28 cellular contexts compared by ENCODE assay signal in genomic region chr9:116099821-116100220, GRCh38. TPM values are rescaled to one million over a fixed set of nuclear protein-coding genes. Genes with fewer than 3 reads are reported as not detected.
DNase-seq lines count a peak whose midpoint lies in the region; ATAC-seq, FAIRE-seq and TF ChIP-seq lines count a peak whose summit lies in the region.
"Had no signal": no experiment of that assay in that cellular context is flagged by ENCODE, and none has a peak within 500 bp of the region (broad histone marks: within the 10 kb centered on the region; RNA-seq: fewer than 3 reads in every experiment).

No MANE protein-coding gene starts in this region.

- H3K36me3 ChIP-seq in keratinocyte (ENCODE audit: control insufficient read depth in 2 of 2, extremely low read depth in 1 of 2, insufficient read depth in 2 of 2, low read length in 2 of 2) (no peaks in the 10 kb centered on the region), ovary (no peaks in the 10 kb centered on the region)
- H3K36me3 ChIP-seq: HAP-1, heart right ventricle, neutrophil had no signal

- no peak overlapping the region for H3K27ac Mint-ChIP-seq in activated CD4-positive, alpha-beta memory T cell treated with anti-CD3 and anti-CD28 coated beads, Interleukin-2, amount 10 ng/mL, durations not matched to agents 7 days and 5 days
- H3K27ac Mint-ChIP-seq: activated CD8-positive, alpha-beta T cell treated with anti-CD3 and anti-CD28 coated beads, Interleukin-2, amount 10 ng/mL, durations not matched to agents 7 days and 5 days; activated naive CD8-positive, alpha-beta T cell treated with anti-CD3 and anti-CD28 coated beads, Interleukin-2, amount 10 ng/mL, durations not matched to agents 7 days and 5 days; CD8-positive, alpha-beta T cell had no signal

- intact Hi-C loops in ovary (cut with DNase I) = no loop called here

- H3K9ac ChIP-seq in keratinocyte (ENCODE audit: control insufficient read depth, extremely low read depth, insufficient read depth, low read length) = peak overlapping the region; percentile 1

- H3K9me1 ChIP-seq in keratinocyte (ENCODE audit: control insufficient read depth, extremely low read depth, insufficient read depth, low read length) = no peaks in the 10 kb centered on the region

- no peak overlapping the region for H3K4me3 Mint-ChIP-seq in activated CD4-positive, alpha-beta memory T cell treated with anti-CD3 and anti-CD28 coated beads, Interleukin-2, amount 10 ng/mL, durations not matched to agents 7 days and 5 days
- H3K4me3 Mint-ChIP-seq: activated CD8-positive, alpha-beta T cell treated with anti-CD3 and anti-CD28 coated beads, Interleukin-2, amount 10 ng/mL, durations not matched to agents 7 days and 5 days; activated naive CD8-positive, alpha-beta T cell treated with anti-CD3 and anti-CD28 coated beads, Interleukin-2, amount 10 ng/mL, durations not matched to agents 7 days and 5 days; CD8-positive, alpha-beta T cell had no signal

- H3K4me1 ChIP-seq in A549 (peaks cover 39% of the 10 kb centered on the region), keratinocyte (ENCODE audit: control insufficient read depth, extremely low read depth, insufficient read depth, low read length) (peaks cover 50% of the 10 kb centered on the region), ovary (ENCODE audit: insufficient read depth) (no peaks in the 10 kb centered on the region)
- H3K4me1 ChIP-seq: HAP-1, heart right ventricle had no signal

- CTCF ChIA-PET in A549 (lab: Yijun Ruan, JAX) = interaction anchor here (1.0 to 1.4 kb wide), 2 partner anchors 427 to 547 kb away, joined by 3 read pairs; no protein-coding TSS in a partner anchor
- CTCF ChIA-PET in activated CD4-positive, alpha-beta memory T cell treated with anti-CD3 and anti-CD28 coated beads, Interleukin-2, amount 10 ng/mL, durations not matched to agents 7 days and 5 days (lab: Charles Lee) = no interaction called here

- DNase-seq in A549 (ENCODE audit: low read depth in 1 of 2, low spot score in 1 of 2) (no peak), LHCN-M2 (ENCODE audit: low read depth) (peak; percentile 83), cardiac fibroblast (ENCODE audit: low read depth in 2 of 2) (peak; percentile 62 to 78), keratinocyte (ENCODE audit: low read depth, low spot score) (no peak), ovary (no peak), hepatic stellate cell (ENCODE audit: low spot score) (no peak)
- no peak for DNase-seq in activated CD4-positive, alpha-beta memory T cell treated with anti-CD3 and anti-CD28 coated beads, Interleukin-2, amount 10 ng/mL, durations not matched to agents 7 days and 5 days
- DNase-seq: 8988T; activated CD8-positive, alpha-beta T cell treated with anti-CD3 and anti-CD28 coated beads, Interleukin-2, amount 10 ng/mL, durations not matched to agents 7 days and 5 days; activated naive CD8-positive, alpha-beta T cell treated with anti-CD3 and anti-CD28 coated beads, Interleukin-2, amount 10 ng/mL, durations not matched to agents 7 days and 5 days; AML-193; CD8-positive, alpha-beta T cell; DMS 273 treated with DMSO at 0.1 percent for 48 hours; foreskin melanocyte; heart right ventricle; MM.1S; NCI-H1417; NCI-H2029 treated with DMSO at 0.1 percent for 48 hours; stimulated activated naive CD4-positive, alpha-beta T cell treated with Interleukin-2 at 50 U/mL for 16 hours had no signal

- POLR2A ChIA-PET in A549 (lab: Yijun Ruan, JAX) = no interaction called here
- POLR2A ChIA-PET in activated CD4-positive, alpha-beta memory T cell treated with anti-CD3 and anti-CD28 coated beads, Interleukin-2, amount 10 ng/mL, durations not matched to agents 7 days and 5 days (lab: Charles Lee) = no interaction called here

- 86% methylated on average over 1 of the region's 1 CpG for WGBS in A549 (ENCODE audit: missing lambda C conversion rate)
- WGBS in ovary, 3 donors = 40 to 74% (median 54%) methylated on average over 1 of the region's 1 CpG

- H3K79me2 ChIP-seq in keratinocyte (ENCODE audit: control insufficient read depth, insufficient read depth, low read length) = no peaks in the 10 kb centered on the region

- FAIRE-seq in A549 (lab: Jason Lieb, UNC) (no peak), keratinocyte (lab: Jason Lieb, UNC) (no peak)
- FAIRE-seq: endothelial cell of umbilical vein, G401.6, K562 had no signal

- TF ChIP-seq RAD21 in A549 (conservative IDR thresholded peaks at IDR 0.05 in 1 of 2, IDR thresholded peaks at IDR 0.05 in 1 of 2) = no peak

- peaks cover 2% of the 10 kb centered on the region for H3K9me3 Mint-ChIP-seq in activated CD4-positive, alpha-beta memory T cell treated with anti-CD3 and anti-CD28 coated beads, Interleukin-2, amount 10 ng/mL, durations not matched to agents 7 days and 5 days
- H3K9me3 Mint-ChIP-seq: activated naive CD8-positive, alpha-beta T cell treated with anti-CD3 and anti-CD28 coated beads, Interleukin-2, amount 10 ng/mL, durations not matched to agents 7 days and 5 days had no signal

- H3K4me2 ChIP-seq in A549 (no peak overlapping the region), keratinocyte (ENCODE audit: control insufficient read depth, extremely low read depth, insufficient read depth, low read depth, low read length) (peak overlapping the region; percentile 38)

- TF ChIP-seq EP300 in A549 (IDR thresholded peaks at IDR 0.05) (no peak), ovary (IDR thresholded peaks at IDR 0.05) (no peak)

- no peaks in the 10 kb centered on the region for H3K4me1 Mint-ChIP-seq in activated CD4-positive, alpha-beta memory T cell treated with anti-CD3 and anti-CD28 coated beads, Interleukin-2, amount 10 ng/mL, durations not matched to agents 7 days and 5 days
- H3K4me1 Mint-ChIP-seq: activated naive CD8-positive, alpha-beta T cell treated with anti-CD3 and anti-CD28 coated beads, Interleukin-2, amount 10 ng/mL, durations not matched to agents 7 days and 5 days had no signal

- no peaks in the 10 kb centered on the region for H3K27me3 Mint-ChIP-seq in activated CD4-positive, alpha-beta memory T cell treated with anti-CD3 and anti-CD28 coated beads, Interleukin-2, amount 10 ng/mL, durations not matched to agents 7 days and 5 days
- H3K27me3 Mint-ChIP-seq: activated naive CD8-positive, alpha-beta T cell treated with anti-CD3 and anti-CD28 coated beads, Interleukin-2, amount 10 ng/mL, durations not matched to agents 7 days and 5 days had no signal

- H2AFZ ChIP-seq in keratinocyte (ENCODE audit: control insufficient read depth, low read length) = no peak overlapping the region

- H3K27ac ChIP-seq in A549 (peak overlapping the region; percentile 28 to 72; a peak in 4 of 6 replicates), keratinocyte (ENCODE audit: control insufficient read depth, insufficient read depth, low read length) (peak overlapping the region; percentile 71), ovary (no peak overlapping the region)
- H3K27ac ChIP-seq: heart right ventricle, neutrophil had no signal

- TF ChIP-seq CTCF in A549 (IDR thresholded peaks at IDR 0.05) = no peak
- no peak for TF ChIP-seq CTCF in cardiac fibroblast (IDR thresholded peaks at IDR 0.05; ENCODE audit: low read depth, low read length)
- TF ChIP-seq CTCF in keratinocyte (optimal IDR thresholded peaks at IDR 0.05 in 1 of 3, IDR thresholded peaks at IDR 0.05 in 1 of 3, conservative IDR thresholded peaks at IDR 0.05 in 1 of 3; ENCODE audit: extremely low read depth in 1 of 3, insufficient read depth in 2 of 3, low read length in 3 of 3) = no peak
- TF ChIP-seq CTCF in ovary (IDR thresholded peaks at IDR 0.05) = no peak

- dilution Hi-C loops in keratinocyte (cut with MboI; ENCODE audit: extremely low pct_ligation_motif_present, low sequenced_read_pairs) = no loop called here

- H3K36me3 Mint-ChIP-seq in activated CD4-positive, alpha-beta memory T cell treated with anti-CD3 and anti-CD28 coated beads, Interleukin-2, amount 10 ng/mL, durations not matched to agents 7 days and 5 days (ENCODE audit: low read depth) = no peaks in the 10 kb centered on the region
- H3K36me3 Mint-ChIP-seq: activated naive CD8-positive, alpha-beta T cell treated with anti-CD3 and anti-CD28 coated beads, Interleukin-2, amount 10 ng/mL, durations not matched to agents 7 days and 5 days; CD8-positive, alpha-beta T cell had no signal

- H3K4me3 ChIP-seq in A549 = no peak overlapping the region
- no peak overlapping the region for H3K4me3 ChIP-seq in cardiac fibroblast (replicated peaks in 1 of 2; ENCODE audit: low read depth in 2 of 2, low read length in 2 of 2)
- no peak overlapping the region for H3K4me3 ChIP-seq in keratinocyte (ENCODE audit: control insufficient read depth in 2 of 3, extremely low read depth in 1 of 3, insufficient read depth in 2 of 3, low read depth in 1 of 3, low read length in 3 of 3)
- no peak overlapping the region for H3K4me3 ChIP-seq in ovary
- H3K4me3 ChIP-seq: HAP-1, heart right ventricle, K562 had no signal

- no peak for ATAC-seq in A549
- no peak for ATAC-seq in HG02852 (IDR thresholded peaks at IDR 0.05; ENCODE audit: unreplicated experiment)
- ATAC-seq: activated CD8-positive, alpha-beta T cell treated with anti-CD3 and anti-CD28 coated beads, Interleukin-2, amount 10 ng/mL, durations not matched to agents 7 days and 5 days; CD8-positive, alpha-beta T cell; heart right ventricle; K562; Right ventricle myocardium inferior had no signal

- no peaks in the 10 kb centered on the region for H4K20me1 ChIP-seq in keratinocyte (ENCODE audit: control insufficient read depth, extremely low read depth, insufficient read depth, low read length)

- H3K27me3 ChIP-seq in keratinocyte (ENCODE audit: control insufficient read depth, extremely low read depth, insufficient read depth, low read length) = no peaks in the 10 kb centered on the region
- no peaks in the 10 kb centered on the region for H3K27me3 ChIP-seq in ovary
- H3K27me3 ChIP-seq: heart right ventricle, neutrophil had no signal

- TF ChIP-seq POLR2A in A549 (IDR thresholded peaks at IDR 0.05; ENCODE audit: low read length) (no peak), ovary (IDR thresholded peaks at IDR 0.05) (no peak)

- peaks cover 3% of the 10 kb centered on the region; the same call in 1 of the 3 replicates for H3K9me3 ChIP-seq in A549
- no peaks in the 10 kb centered on the region for H3K9me3 ChIP-seq in keratinocyte (ENCODE audit: control insufficient read depth, low read depth, low read length)
- H3K9me3 ChIP-seq in ovary = no peaks in the 10 kb centered on the region
- H3K9me3 ChIP-seq: HAP-1, heart right ventricle, neutrophil had no signal

RNA-seq across cellular contexts. Expression of gene PAPPA, which starts 53.8 kb away (rescaled TPM):
- polyA plus RNA-seq in A549 (2011; rRNA removed) (127 and 156 TPM in 2 replicates), A549 (2017; fragmentation: RNase III; extraction: RNeasy Plus Mini Kit Qiagen cat#74134 plus additional on column Dnase treatment) (36.8 to 41.2 TPM (median 40.0 TPM) in 3 replicates), keratinocyte (0.39 to 2.6 TPM (median 0.77 TPM) in 3 replicates), ovary (1 to 10 TPM in 1 of 2 donors, under 1 TPM in 1; 0.61 to 2.9 TPM)
- 14.1 and 18.3 TPM in 2 replicates for polyA plus RNA-seq in A549 (2012; cell fraction: cytosol; rRNA removed)
- polyA plus RNA-seq in A549 (2012; cell fraction: nucleus; rRNA removed) = 35.2 and 39.7 TPM in 2 replicates
- 379 and 415 TPM in 2 replicates for polyA minus RNA-seq in A549 (2011; rRNA and poly(A)+ RNA removed)
- total RNA-seq in LHCN-M2 (2014; rRNA removed) (3.0 and 4.7 TPM in 2 replicates), ovary (1 to 10 TPM; 1.6 to 5.5 (median 2.6) TPM)
- 1.5 TPM for polyA plus RNA-seq in LHCN-M2 (2012)
- polyA plus RNA-seq in keratinocyte (2011; ENCODE audit: low read depth) = 0.07 TPM
- polyA plus RNA-seq in keratinocyte (2011; cell fraction: cytosol; rRNA removed) = 0.45 and 0.60 TPM in 2 replicates
- 2.5 and 2.6 TPM in 2 replicates for polyA plus RNA-seq in keratinocyte (2011; cell fraction: nucleus; rRNA removed)
- polyA plus RNA-seq in keratinocyte (2012; ENCODE audit: low replicate concordance) = 0.04 and 1.9 TPM in 2 replicates
- polyA minus RNA-seq in keratinocyte = 2.3 to 10.1 TPM (median 3.2 TPM) in 3 replicates
- 1.2 TPM for polyA minus RNA-seq in keratinocyte (2011; cell fraction: cytosol; rRNA and poly(A)+ RNA removed)
- 5.8 and 8.8 TPM in 2 replicates for polyA minus RNA-seq in keratinocyte (2011; cell fraction: nucleus; rRNA and poly(A)+ RNA removed)
- total RNA-seq in activated CD4-positive, alpha-beta memory T cell treated with anti-CD3 and anti-CD28 coated beads, Interleukin-2, amount 10 ng/mL, durations not matched to agents 7 days and 5 days = not detected
- total RNA-seq: activated CD8-positive, alpha-beta T cell treated with anti-CD3 and anti-CD28 coated beads, Interleukin-2, amount 10 ng/mL, durations not matched to agents 7 days and 5 days; activated naive CD8-positive, alpha-beta T cell treated with anti-CD3 and anti-CD28 coated beads, Interleukin-2, amount 10 ng/mL, durations not matched to agents 7 days and 5 days; CD8-positive, alpha-beta T cell; HT-29; T-helper 2 cell treated with Interferon-gamma antibody and Interleukin-4, amounts not matched to agents 100 ng/mL and 5 ng/mL, for 36 hours had no signal

Comparison
In these comparisons a context has a peak if more than half of its experiments do, and no peak if none do; other contexts are left out.
1. DNase-seq: peak in LHCN-M2 (single experiment) and cardiac fibroblast (2 of 2); none in A549 (0 of 2), keratinocyte (single experiment), activated CD4-positive, alpha-beta memory T cell treated with anti-CD3 and anti-CD28 coated beads, Interleukin-2, amount 10 ng/mL, durations not matched to agents 7 days and 5 days (single experiment), ovary (0 of 5) and hepatic stellate cell (single experiment).
2. H3K27ac ChIP-seq: peak in A549 (2 of 2) and keratinocyte (single experiment); none in ovary (0 of 2).